17 cellular contexts compared by ENCODE assay signal in genomic region chr11:86906198-86906597, GRCh38. TPM values are rescaled to one million over a fixed set of nuclear protein-coding genes. Genes with fewer than 3 reads are reported as not detected.
A peak's percentile ranks its signal among the peaks of the same experiment; 100 is the strongest.
DNase-seq lines count a peak whose midpoint lies in the region; ATAC-seq lines count a peak whose summit lies in the region.
"Had no signal": no experiment of that assay in that cellular context is flagged by ENCODE, and none has a peak within 500 bp of the region (broad histone marks: within the 10 kb centered on the region; RNA-seq: fewer than 3 reads in every experiment).

No MANE protein-coding gene starts in this region.

- peak overlapping the region; percentile 73 for H2BK120ac ChIP-seq in mesenchymal stem cell (ENCODE audit: low read depth, low read length)

- no peak overlapping the region for H2BK15ac ChIP-seq in mesenchymal stem cell (ENCODE audit: low read depth, poor library complexity, severe bottlenecking)

- no peaks in the 10 kb centered on the region for H3K4me1 ChIP-seq in mesenchymal stem cell (ENCODE audit: control insufficient read depth, insufficient read depth, low read depth, low read length)
- H3K4me1 ChIP-seq: BLaER1 treated with 17β-estradiol and CSF1 and Interleukin-3, amounts not matched to agents 10 nM and 100 nM had no signal

- H3K9me3 ChIP-seq in mesenchymal stem cell (ENCODE audit: control insufficient read depth, low read length): no peaks in the 10 kb centered on the region
- H3K9me3 ChIP-seq: A549; BLaER1 treated with 17β-estradiol and CSF1 and Interleukin-3, amounts not matched to agents 10 nM and 100 nM; Caco-2 had no signal

- no peak overlapping the region for H2BK5ac ChIP-seq in mesenchymal stem cell (ENCODE audit: low read depth, low read length, poor library complexity, severe bottlenecking)

- no peak overlapping the region for H3K4me2 ChIP-seq in mesenchymal stem cell (ENCODE audit: low read length, poor library complexity, severe bottlenecking)
- H3K4me2 ChIP-seq: A549; BLaER1 treated with 17β-estradiol and CSF1 and Interleukin-3, amounts not matched to agents 10 nM and 100 nM had no signal

- H3K23ac ChIP-seq in mesenchymal stem cell (ENCODE audit: low read length in 2 of 2): no peak overlapping the region

- H3K79me1 ChIP-seq in mesenchymal stem cell (replicated peaks; ENCODE audit: low read length, poor library complexity, severe bottlenecking): peaks cover 9% of the 10 kb centered on the region

- peaks cover 7% of the 10 kb centered on the region for H3K27me3 Mint-ChIP-seq in stimulated activated naive CD8-positive, alpha-beta T cell treated with anti-CD3 and anti-CD28 coated beads, Interleukin-15, amount 100 ng/mL, for 72 hours
- H3K27me3 Mint-ChIP-seq: CD4-positive, alpha-beta T cell had no signal

- no peak overlapping the region for H3K4ac ChIP-seq in mesenchymal stem cell (ENCODE audit: low read depth in 1 of 2, low read length in 2 of 2)

- H2AK5ac ChIP-seq in mesenchymal stem cell (ENCODE audit: low read length, severe bottlenecking): no peak overlapping the region

- WGBS in mesenchymal stem cell: 97% methylated on average over 24 of the region's 24 CpGs

- DNase-seq in stimulated activated naive CD8-positive, alpha-beta T cell treated with anti-CD3 and anti-CD28 coated beads, Interleukin-15, amount 100 ng/mL, for 72 hours: no peak
- DNase-seq in stimulated activated naive CD8-positive, alpha-beta T cell treated with anti-CD3 and anti-CD28 coated beads, Interleukin-15, Interleukin-2, amounts not matched to agents 100 U/mL and 50 U/mL, for 24 hours: no peak
- DNase-seq in mesenchymal stem cell (no peak), NCI-H345 treated with DMSO at 0.1 percent for 48 hours (lab: John Stamatoyannopoulos, UW; ENCODE audit: unreplicated experiment) (no peak)
- DNase-seq in activated CD4-positive, alpha-beta T cell treated with anti-CD3 and anti-CD28 coated beads, Interleukin-2, amount 50 U/mL, for 48 hours: no peak
- DNase-seq: AML-193; Caco-2; Calu3; CD4-positive, alpha-beta T cell; CD8-positive, alpha-beta T cell; DMS79 treated with DMSO at 0.1 percent for 48 hours; GF-D8 had no signal

- peak; percentile 37 for ATAC-seq in stimulated activated naive CD8-positive, alpha-beta T cell treated with anti-CD3 and anti-CD28 coated beads, Interleukin-15, amount 100 ng/mL, for 72 hours
- no peak for ATAC-seq in stimulated activated naive CD8-positive, alpha-beta T cell treated with anti-CD3 and anti-CD28 coated beads, Interleukin-15, Interleukin-2, amounts not matched to agents 100 U/mL and 50 U/mL, for 24 hours
- ATAC-seq: A549; CD8-positive, alpha-beta T cell had no signal

- peaks cover 0 to 7% of the 10 kb centered on the region in 2 experiments for H3K36me3 ChIP-seq in mesenchymal stem cell (ENCODE audit: control insufficient read depth in 1 of 2, insufficient read depth in 2 of 2, low read depth in 1 of 2, low read length in 2 of 2)
- H3K36me3 ChIP-seq: BLaER1 treated with 17β-estradiol and CSF1 and Interleukin-3, amounts not matched to agents 10 nM and 100 nM had no signal

- no peak overlapping the region for H3K27ac Mint-ChIP-seq in stimulated activated naive CD8-positive, alpha-beta T cell treated with anti-CD3 and anti-CD28 coated beads, Interleukin-15, amount 100 ng/mL, for 72 hours
- H3K27ac Mint-ChIP-seq: B cell; CD4-positive, alpha-beta T cell; CD8-positive, alpha-beta T cell had no signal

- no peak overlapping the region for H3K27ac ChIP-seq in mesenchymal stem cell (ENCODE audit: low read length, poor library complexity, severe bottlenecking)
- H3K27ac ChIP-seq: 22Rv1; A549; BLaER1 treated with 17β-estradiol and CSF1 and Interleukin-3, amounts not matched to agents 10 nM and 100 nM; C4-2B had no signal

- no peak overlapping the region for H3K4me3 Mint-ChIP-seq in stimulated activated naive CD8-positive, alpha-beta T cell treated with anti-CD3 and anti-CD28 coated beads, Interleukin-15, amount 100 ng/mL, for 72 hours
- H3K4me3 Mint-ChIP-seq: B cell; CD4-positive, alpha-beta T cell; CD8-positive, alpha-beta T cell had no signal

- H3K9ac ChIP-seq in mesenchymal stem cell (ENCODE audit: low read length): no peak overlapping the region
- H3K9ac ChIP-seq: BLaER1 treated with 17β-estradiol and CSF1 and Interleukin-3, amounts not matched to agents 10 nM and 100 nM had no signal

- no peaks in the 10 kb centered on the region for H3K9me3 Mint-ChIP-seq in stimulated activated naive CD8-positive, alpha-beta T cell treated with anti-CD3 and anti-CD28 coated beads, Interleukin-15, amount 100 ng/mL, for 72 hours
- H3K9me3 Mint-ChIP-seq: CD4-positive, alpha-beta T cell; CD8-positive, alpha-beta T cell had no signal

- no peak overlapping the region for H3K18ac ChIP-seq in mesenchymal stem cell (ENCODE audit: low read depth in 1 of 2, low read length in 2 of 2)

- H3K14ac ChIP-seq in mesenchymal stem cell (ENCODE audit: low read length in 2 of 2): no peak overlapping the region

- H2AFZ ChIP-seq in mesenchymal stem cell (ENCODE audit: low read depth, low read length): no peak overlapping the region

- no peak overlapping the region for H3K4me3 ChIP-seq in mesenchymal stem cell (ENCODE audit: insufficient read depth in 1 of 2, low read depth in 1 of 2, low read length in 2 of 2)
- H3K4me3 ChIP-seq: A549; BLaER1 treated with 17β-estradiol and CSF1 and Interleukin-3, amounts not matched to agents 10 nM and 100 nM had no signal

- H3K4me1 Mint-ChIP-seq in stimulated activated naive CD8-positive, alpha-beta T cell treated with anti-CD3 and anti-CD28 coated beads, Interleukin-15, amount 100 ng/mL, for 72 hours: no peaks in the 10 kb centered on the region
- H3K4me1 Mint-ChIP-seq: B cell had no signal

- H3K27me3 ChIP-seq in mesenchymal stem cell (ENCODE audit: control insufficient read depth in 1 of 2, insufficient read depth in 1 of 2, low read length in 2 of 2): no peaks in the 10 kb centered on the region
- H3K27me3 ChIP-seq: BLaER1 treated with 17β-estradiol and CSF1 and Interleukin-3, amounts not matched to agents 10 nM and 100 nM had no signal

- H4K8ac ChIP-seq in mesenchymal stem cell (ENCODE audit: low read length): no peak overlapping the region

- H4K91ac ChIP-seq in mesenchymal stem cell (ENCODE audit: low read length): no peak overlapping the region

- no peak overlapping the region for H2BK12ac ChIP-seq in mesenchymal stem cell (ENCODE audit: low read length in 2 of 2)

RNA-seq across cellular contexts. Expression of gene FZD4, which starts 49.0 kb away (rescaled TPM):
- polyA plus RNA-seq in mesenchymal stem cell (2013, experiment 1 of 2): 3.3 TPM
- polyA plus RNA-seq in mesenchymal stem cell (2013, experiment 2 of 2): 3.2 TPM
